ENCODE assay signal across 16 cellular contexts in the genomic region with DNA sequence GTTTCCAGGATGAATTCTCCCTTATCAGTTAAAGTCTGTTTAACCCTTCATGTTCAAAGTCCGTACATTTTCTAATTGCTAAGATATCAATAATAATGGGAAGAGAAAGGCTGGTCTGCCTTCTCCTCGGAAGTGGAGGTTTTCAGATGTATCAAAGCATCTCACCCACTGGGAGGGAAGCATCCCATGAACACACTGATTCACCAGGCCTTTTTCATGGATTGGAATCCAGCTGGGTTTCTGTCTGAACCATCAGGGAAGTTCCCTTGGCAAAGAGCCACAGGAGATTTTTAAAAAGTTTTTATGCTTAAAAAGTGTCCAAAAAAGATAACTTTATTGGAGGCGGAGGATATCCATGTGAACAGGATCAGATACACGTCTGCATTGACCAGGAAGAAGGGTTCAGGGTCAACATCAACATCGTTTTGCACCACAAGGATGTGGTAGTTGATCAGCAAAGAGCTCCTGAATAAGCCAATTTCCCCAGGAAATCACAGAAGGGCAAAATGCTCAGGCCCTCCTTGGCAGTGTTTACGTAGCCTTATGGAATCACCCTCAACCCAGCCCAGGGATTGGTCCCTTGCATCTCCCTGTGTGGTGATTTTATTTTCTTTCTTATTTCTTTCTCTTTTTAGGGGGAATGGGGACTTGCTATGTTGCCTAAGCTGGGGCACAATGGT.
"Had no signal": no experiment of that assay in that cellular context is flagged by ENCODE, and none has a peak within 500 bp of the region (broad histone marks: within the 10 kb centered on the region; RNA-seq: fewer than 3 reads in every experiment).

No MANE protein-coding gene starts in this region.

- ATAC-seq: activated CD8-positive, alpha-beta T cell treated with anti-CD3 and anti-CD28 coated beads, Interleukin-2, amount 10 ng/mL, durations not matched to agents 7 days and 5 days; activated T-cell treated with anti-CD3 and anti-CD28 coated beads, Interleukin-2, amount 50 U/mL, for 4 hours; stimulated activated memory B cell treated with anti-CD40 and anti-IgM and Interleukin-4, amounts not matched to agents 10 μg/mL and 1 μg/mL and 100 μg/mL, for 72 hours had no signal

- H3K27ac ChIP-seq: coronary artery, left ventricle myocardium inferior, spleen, testis had no signal

- H3K4me1 ChIP-seq: left ventricle myocardium inferior, spleen, testis had no signal

- DNase-seq: activated CD4-positive, alpha-beta T cell treated with anti-CD3 and anti-CD28 coated beads for 48 hours; activated CD4-positive, CD25-positive, alpha-beta regulatory T cell; activated CD8-positive, alpha-beta T cell treated with anti-CD3 and anti-CD28 coated beads, Interleukin-2, amount 10 ng/mL, durations not matched to agents 7 days and 5 days; activated naive CD4-positive, alpha-beta T cell treated with anti-CD3 and anti-CD28 coated beads for 36 hours; activated T-cell treated with anti-CD3 and anti-CD28 coated beads, Interleukin-2, amount 50 U/mL, for 4 hours; anterior cingulate cortex; left ventricle myocardium inferior; mammary epithelial cell; retina; spleen; stimulated activated CD4-positive, alpha-beta T cell treated with anti-CD3 and anti-CD28 coated beads, Interleukin-4, amount 100 ng/mL, for 4 hours; T-helper 1 cell; T-helper 9 cell; testis had no signal

- H3K36me3 ChIP-seq: left ventricle myocardium inferior, spleen had no signal

- H3K27me3 ChIP-seq: testis had no signal

- H3K9me3 ChIP-seq: left ventricle myocardium inferior, spleen, testis had no signal

- H3K4me3 ChIP-seq: coronary artery, left ventricle myocardium inferior, spleen, testis had no signal
